1 cellular context compared by ENCODE assay signal in the genomic region with DNA sequence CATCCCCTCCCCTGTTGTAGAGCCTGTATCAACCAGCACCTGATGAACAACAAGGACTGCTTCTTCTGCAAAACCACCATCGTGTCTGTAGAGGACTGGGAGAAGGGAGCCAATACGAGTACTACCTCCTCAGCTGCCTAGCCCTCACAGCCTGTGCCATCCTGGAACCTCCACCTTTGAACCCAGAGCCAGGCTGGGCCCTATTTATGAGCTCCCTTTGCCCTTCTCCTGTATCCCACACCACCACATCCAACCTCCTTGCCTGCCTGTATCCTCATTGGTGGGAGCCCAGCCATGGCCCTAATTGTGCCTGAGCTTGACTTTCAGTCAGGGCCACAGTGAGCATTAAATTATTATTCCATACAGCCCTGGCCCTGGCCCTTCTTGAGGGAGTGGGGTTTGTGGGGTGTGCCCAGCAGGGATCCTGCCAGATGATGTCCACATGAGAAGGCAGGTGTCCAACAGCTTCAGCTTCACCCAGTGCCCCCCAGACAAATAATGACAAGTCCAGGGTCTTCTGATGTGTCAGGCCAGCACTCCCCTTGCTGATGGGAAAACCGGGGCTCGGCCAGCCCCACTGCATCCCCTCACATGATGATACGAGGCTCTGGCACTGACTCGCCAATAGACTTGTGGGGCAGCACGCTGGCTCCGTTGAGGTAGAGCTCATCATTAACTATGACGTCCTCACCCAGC.
TF ChIP-seq lines count a peak whose summit lies in the region.

No MANE protein-coding gene starts in this region.

TF ChIP-seq in HepG2, 621 proteins besides CTCF, POLR2A, EP300 and RAD21:
- TF ChIP-seq POLR2G (IDR thresholded peaks at IDR 0.05; ENCODE audit: low read depth, low read length), result peak; percentile 50
- no peak for TF ChIP-seq ZNF256 (CRISPR knock-in tag; conservative IDR thresholded peaks at IDR 0.05)
- TF ChIP-seq POLR2AphosphoS5 (IDR thresholded peaks at IDR 0.05; ENCODE audit: low read depth, low read length), result 0 out of 2 replicates have a peak, but pooled peaks have one; percentile 18
